ENCODE assay signal across 23 cellular contexts in the genomic region with DNA sequence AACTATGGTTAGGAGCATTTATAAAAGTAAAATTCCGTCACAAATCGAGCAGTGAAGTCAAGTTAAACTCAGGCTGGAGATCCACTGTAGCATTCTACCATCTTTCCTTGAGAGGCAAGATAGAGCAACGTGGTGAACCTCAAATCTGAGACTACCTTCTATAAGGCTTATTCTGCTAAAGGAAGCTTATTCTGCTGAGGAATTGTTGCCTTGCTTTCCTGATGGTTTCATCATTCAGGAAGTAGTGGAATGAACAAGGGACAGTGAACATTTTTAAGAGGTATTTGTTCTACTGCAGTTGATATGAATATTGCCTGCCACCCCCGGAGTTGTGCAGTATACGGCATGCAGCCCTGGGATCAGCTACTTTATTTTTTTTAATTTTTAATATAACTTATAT.
"Had no signal": no experiment of that assay in that cellular context is flagged by ENCODE, and none has a peak within 500 bp of the region (broad histone marks: within the 10 kb centered on the region; RNA-seq: fewer than 3 reads in every experiment).

No MANE protein-coding gene starts in this region.

- DNase-seq: KBM-7, MV-4-11, NCI-H1048, NCI-H1105 treated with DMSO at 0.1 percent for 48 hours, NCI-H1417 treated with DMSO at 0.1 percent for 48 hours, NCI-H146, NCI-H1694 treated with DMSO at 0.1 percent for 48 hours, NCI-H1930, NCI-H2081, NCI-H2107, NCI-H2227 treated with DMSO at 0.1 percent for 48 hours, NCI-H510A, NCI-H524 treated with DMSO at 0.1 percent for 48 hours, NCI-H69, NCI-H774, PC-3, SHP77, SK-N-SH, SW 1271, T-cell had no signal

- H3K4me1 Mint-ChIP-seq: IgD-negative memory B cell, T-cell had no signal

- H3K4me3 Mint-ChIP-seq: IgD-negative memory B cell; T-cell; T-helper 1 cell treated with Interleukin-12 subunit alpha and Interleukin-12 subunit beta and Interleukin-4 antibody, amounts not matched to agents 30 μg/mL and 1 μg/mL, for 36 hours had no signal

- H3K27ac Mint-ChIP-seq: T-cell; T-helper 1 cell treated with Interleukin-12 subunit alpha and Interleukin-12 subunit beta and Interleukin-4 antibody, amounts not matched to agents 30 μg/mL and 1 μg/mL, for 36 hours had no signal

- H3K27me3 Mint-ChIP-seq: IgD-negative memory B cell had no signal

- H3K36me3 Mint-ChIP-seq: T-cell had no signal

- ATAC-seq: Panc1, PC-3, T-cell had no signal
